Comparison of ENCODE assay signal across 2 cellular contexts in genomic region chr9:6758418-6759113, GRCh38.
A peak's percentile ranks its signal among the peaks of the same experiment; 100 is the strongest.
TF ChIP-seq lines count a peak whose summit lies in the region.

No MANE protein-coding gene starts in this region.

TF ChIP-seq in HCT116, 20 proteins besides CTCF, POLR2A, EP300 and RAD21:
- no peak for TF ChIP-seq TCF7L2 (IDR thresholded peaks at IDR 0.05; ENCODE audit: borderline replicate concordance, extremely low read depth, insufficient read depth, insufficient read length)
- TF ChIP-seq JUND (IDR thresholded peaks at IDR 0.05) = no peak
- no peak for TF ChIP-seq ATF3 (IDR thresholded peaks at IDR 0.05)
- TF ChIP-seq SIN3A (IDR thresholded peaks at IDR 0.05; ENCODE audit: low read depth) = no peak
- no peak for TF ChIP-seq REST (IDR thresholded peaks at IDR 0.05; ENCODE audit: low read depth)
- no peak for TF ChIP-seq SP1 (IDR thresholded peaks at IDR 0.05; ENCODE audit: low read depth)
- peak; percentile 46; the same call in 1 of the 2 replicates for TF ChIP-seq ZFX (IDR thresholded peaks at IDR 0.05)
- TF ChIP-seq CBX3 (IDR thresholded peaks at IDR 0.05; ENCODE audit: low read depth) = no peak

TF ChIP-seq in H1, 55 proteins besides CTCF, POLR2A, EP300 and RAD21:
- TF ChIP-seq RBBP5 (IDR thresholded peaks at IDR 0.05; ENCODE audit: borderline replicate concordance, low read depth, low read length) (0 out of 2 replicates have a peak, but pooled peaks have one; percentile 5), SP2 (IDR thresholded peaks at IDR 0.05; ENCODE audit: low read length) (no peak), RFX5 (IDR thresholded peaks at IDR 0.05; ENCODE audit: borderline replicate concordance, low read depth, low read length) (no peak), KDM4A (IDR thresholded peaks at IDR 0.05; ENCODE audit: low read depth, low read length, severe bottlenecking) (peak; percentile 27), SAP30 (IDR thresholded peaks at IDR 0.05; ENCODE audit: insufficient read depth, insufficient replicate concordance, low read length) (no peak), RNF2 (IDR thresholded peaks at IDR 0.05; ENCODE audit: borderline replicate concordance, low read depth, low read length, missing control alignments, poor library complexity, severe bottlenecking) (peak; percentile 14), HDAC2 (IDR thresholded peaks at IDR 0.05; ENCODE audit: borderline replicate concordance in 1 of 2, low read depth in 2 of 2, low read length in 2 of 2) (0 out of 4 replicates have a peak, but pooled peaks of 1 of the 2 experiments have one; percentile 5), ASH2L (IDR thresholded peaks at IDR 0.05; ENCODE audit: low read length) (peak; percentile 17), POLR2AphosphoS5 (IDR thresholded peaks at IDR 0.05; ENCODE audit: low read depth, low read length) (no peak), SUZ12 (IDR thresholded peaks at IDR 0.05; ENCODE audit: low read length) (no peak), TCF12 (IDR thresholded peaks at IDR 0.05; ENCODE audit: low read depth, low read length) (no peak)
TF ChIP-seq in H1: peak in this region for 5.
